In genomic region chr3:185503467-185503975, GRCh38 we compare ENCODE assay signal across 21 cellular contexts. TPM values are rescaled to one million over a fixed set of nuclear protein-coding genes. Genes with fewer than 3 reads are reported as not detected.
A peak's percentile ranks its signal among the peaks of the same experiment; 100 is the strongest.
DNase-seq lines count a peak whose midpoint lies in the region; ATAC-seq, FAIRE-seq and TF ChIP-seq lines count a peak whose summit lies in the region.
"Had no signal": no experiment of that assay in that cellular context is flagged by ENCODE, and none has a peak within 500 bp of the region (broad histone marks: within the 10 kb centered on the region; RNA-seq: fewer than 3 reads in every experiment).

No MANE protein-coding gene starts in this region.

- H3K27ac ChIP-seq in cardiac muscle cell (peak overlapping the region; percentile 93), Peyer's patch (peak overlapping the region in 3 of 4 donors; percentile 15 to 89 (median 63)), hepatocyte (no peak overlapping the region), small intestine (ENCODE audit: low read depth in 1 of 2, low read length in 1 of 2) (peak overlapping the region; percentile 25 to 45)
- H3K27ac ChIP-seq: BLaER1 had no signal

- intact Hi-C loops in left ventricle myocardium superior (cut with micrococcal nuclease): no loop called here

- no peak overlapping the region for H3K4me3 Mint-ChIP-seq in mesothelial cell of epicardium
- H3K4me3 Mint-ChIP-seq: CD8-positive, alpha-beta T cell had no signal

- no peak overlapping the region for H3K27ac Mint-ChIP-seq in mesothelial cell of epicardium
- H3K27ac Mint-ChIP-seq: CD8-positive, alpha-beta T cell had no signal

- peak in 1 of 2 donors; percentile 50 for TF ChIP-seq POLR2A in Peyer's patch (IDR thresholded peaks at IDR 0.05)

- H3K9me3 ChIP-seq in cardiac muscle cell (ENCODE audit: low read depth): no peaks in the 10 kb centered on the region
- H3K9me3 ChIP-seq in Peyer's patch: no peaks in the 10 kb centered on the region
- no peaks in the 10 kb centered on the region for H3K9me3 ChIP-seq in hepatocyte (ENCODE audit: low read depth)
- no peaks in the 10 kb centered on the region for H3K9me3 ChIP-seq in small intestine (ENCODE audit: control insufficient read depth, low read depth)
- H3K9me3 ChIP-seq: BLaER1 had no signal

- H2AFZ ChIP-seq in hepatocyte: no peak overlapping the region

- H3K9me3 Mint-ChIP-seq in mesothelial cell of epicardium: no peaks in the 10 kb centered on the region
- H3K9me3 Mint-ChIP-seq: CD8-positive, alpha-beta T cell had no signal

- no peaks in the 10 kb centered on the region for H3K9me2 ChIP-seq in hepatocyte (replicated peaks; ENCODE audit: insufficient read depth)

- H4K20me1 ChIP-seq in hepatocyte (ENCODE audit: insufficient read depth, poor library complexity, severe bottlenecking): no peaks in the 10 kb centered on the region
- H4K20me1 ChIP-seq: BLaER1 had no signal

- H3K36me3 ChIP-seq in cardiac muscle cell (no peaks in the 10 kb centered on the region), Peyer's patch (no peaks in the 10 kb centered on the region), hepatocyte (replicated peaks; ENCODE audit: insufficient read depth, low read depth) (no peaks in the 10 kb centered on the region), small intestine (ENCODE audit: control insufficient read depth in 2 of 2, insufficient read depth in 2 of 2, low read length in 2 of 2) (peaks cover 0 to 5% of the 10 kb centered on the region in 2 donors)
- H3K36me3 ChIP-seq: BLaER1 had no signal

- H3K4me1 Mint-ChIP-seq in mesothelial cell of epicardium: no peaks in the 10 kb centered on the region

- H3K27me3 Mint-ChIP-seq in mesothelial cell of epicardium (ENCODE audit: low read depth): peaks cover 51% of the 10 kb centered on the region

- no peak overlapping the region for H3K4me3 ChIP-seq in cardiac muscle cell
- no peak overlapping the region for H3K4me3 ChIP-seq in Peyer's patch
- no peak overlapping the region for H3K4me3 ChIP-seq in hepatocyte
- H3K4me3 ChIP-seq in small intestine (ENCODE audit: low read depth in 1 of 2, low read length in 2 of 2): no peak overlapping the region
- H3K4me3 ChIP-seq: BLaER1 had no signal

- TF ChIP-seq CTCF in cardiac muscle cell (IDR thresholded peaks at IDR 0.05; ENCODE audit: low read depth, low read length): no peak
- no peak for TF ChIP-seq CTCF in Peyer's patch (IDR thresholded peaks at IDR 0.05)
- no peak for TF ChIP-seq CTCF in hepatocyte (IDR thresholded peaks at IDR 0.05; ENCODE audit: poor library complexity)
- TF ChIP-seq CTCF in mesothelial cell of epicardium (IDR thresholded peaks at IDR 0.05; ENCODE audit: unreplicated experiment): no peak

- ATAC-seq in left ventricle myocardium superior: no peak
- no peak for ATAC-seq in GM21717 (IDR thresholded peaks at IDR 0.05; ENCODE audit: unreplicated experiment)
- ATAC-seq: CD8-positive, alpha-beta T cell had no signal

- no peak for FAIRE-seq in small intestine (lab: Jason Lieb, UNC)
- FAIRE-seq in HTR-8/SVneo (lab: Jason Lieb, UNC): no peak
- FAIRE-seq: D721Med had no signal

- H3K27me3 ChIP-seq in cardiac muscle cell: no peaks in the 10 kb centered on the region
- no peaks in the 10 kb centered on the region for H3K27me3 ChIP-seq in Peyer's patch
- H3K27me3 ChIP-seq in hepatocyte: no peaks in the 10 kb centered on the region
- H3K27me3 ChIP-seq in small intestine (ENCODE audit: control insufficient read depth in 2 of 2, insufficient read depth in 2 of 2, low read length in 2 of 2): no peaks in the 10 kb centered on the region
- H3K27me3 ChIP-seq: BLaER1 had no signal

- H3K4me2 ChIP-seq in hepatocyte: no peak overlapping the region
- H3K4me2 ChIP-seq: BLaER1 had no signal

- no peaks in the 10 kb centered on the region for H3K36me3 Mint-ChIP-seq in mesothelial cell of epicardium

- H3K4me1 ChIP-seq in cardiac muscle cell (ENCODE audit: low read depth) (peaks cover 19% of the 10 kb centered on the region), Peyer's patch (peaks cover 0 to 7% (median 1%) of the 10 kb centered on the region in 4 donors), hepatocyte (ENCODE audit: insufficient read depth) (no peaks in the 10 kb centered on the region), small intestine (ENCODE audit: control insufficient read depth in 2 of 2, insufficient read depth in 1 of 2, low read depth in 1 of 2, low read length in 1 of 2) (peaks cover 0 to 4% of the 10 kb centered on the region in 2 donors)

- DNase-seq in cardiac muscle cell (ENCODE audit: low read depth in 1 of 2, low spot score in 1 of 2) (peak in 1 of 2 donors; percentile 10), left ventricle myocardium superior (no peak), Peyer's patch (peak in 2 of 3 donors; percentile 64 to 85), hepatocyte (ENCODE audit: low spot score) (peak; percentile 31), small intestine (peak; percentile 88), mesothelial cell of epicardium (ENCODE audit: low spot score in 2 of 2, unreplicated experiment in 2 of 2) (no peak), HTR-8/SVneo (ENCODE audit: insufficient read length, low spot score) (no peak)
- DNase-seq: CD8-positive, alpha-beta T cell; DMS79; KBM-7; NCI-H1417 treated with DMSO at 0.1 percent for 48 hours; NCI-H2029; NCI-H2171; NCI-H446 treated with DMSO at 0.1 percent for 48 hours; NK-92 treated with Interleukin-12 subunit alpha and Interleukin-12 subunit beta, amount 100 ng/mL, for 24 hours had no signal

- 83% methylated on average over 2 of the region's 2 CpGs for WGBS in hepatocyte (ENCODE audit: low lambda C conversion rate, missing lambda C conversion rate)
- WGBS in small intestine, 3 donors: 47 to 67% (median 57%) methylated on average over 2 of the region's 2 CpGs

- H3K79me2 ChIP-seq in hepatocyte: no peaks in the 10 kb centered on the region

RNA-seq across cellular contexts. Expression of gene TMEM41A, which starts 4.7 kb away (rescaled TPM):
- total RNA-seq in cardiac muscle cell (32.8 and 40.9 TPM in 2 replicates), left ventricle myocardium superior (9.2 TPM), Peyer's patch (100 to 1,000 TPM in 2 of 4 donors, 10 to 100 TPM in 2; 19.8 to 114 (median 90.1) TPM), hepatocyte (43.4 and 44.2 TPM in 2 replicates), mesothelial cell of epicardium (25.8 to 28.4 TPM (median 27.3 TPM) in 3 replicates)
- polyA plus RNA-seq in cardiac muscle cell (73.7 and 107 TPM in 2 replicates), hepatocyte (54.3 and 62.4 TPM in 2 replicates), small intestine (10 to 100 TPM; 20.5 to 42.7 (median 33.0) TPM)

RNA-seq across cellular contexts. Expression of gene LIPH, which starts 48.9 kb away (rescaled TPM):
- 1.1 and 2.3 TPM in 2 replicates for total RNA-seq in cardiac muscle cell
- 0.40 and 1.5 TPM in 2 replicates for polyA plus RNA-seq in cardiac muscle cell
- 0.10 TPM for total RNA-seq in left ventricle myocardium superior
- total RNA-seq in Peyer's patch: 10 to 100 TPM in 3 of 4 donors, 1 to 10 TPM in 1; 5.8 to 27.5 (median 22.1) TPM
- total RNA-seq in hepatocyte: 10.7 and 442 TPM in 2 replicates
- polyA plus RNA-seq in hepatocyte: 4.9 and 7.5 TPM in 2 replicates
- polyA plus RNA-seq in small intestine: 10 to 100 TPM in 1 of 3 donors, 1 to 10 TPM in 2; 5.0 to 10.1 (median 6.8) TPM
- total RNA-seq in mesothelial cell of epicardium: 0.07 to 0.32 TPM (median 0.18 TPM) in 3 replicates
- total RNA-seq: CD8-positive, alpha-beta T cell; G401; OCI-LY7; RPMI7951 had no signal

Comparison
In these comparisons a context has a peak if more than half of its experiments do, and no peak if none do; other contexts are left out.
1. DNase-seq: peak in Peyer's patch (2 of 3), hepatocyte (single experiment) and small intestine (single experiment); none in left ventricle myocardium superior (single experiment), mesothelial cell of epicardium (0 of 2) and HTR-8/SVneo (single experiment).